In genomic region chr19:33301011-33301899, GRCh38 we compare ENCODE assay signal across 8 cellular contexts. TPM values are rescaled to one million over a fixed set of nuclear protein-coding genes. Genes with fewer than 3 reads are reported as not detected.
A peak's percentile ranks its signal among the peaks of the same experiment; 100 is the strongest.
DNase-seq lines count a peak whose midpoint lies in the region; ATAC-seq and TF ChIP-seq lines count a peak whose summit lies in the region.

No MANE protein-coding gene starts in this region.

- peaks cover 14% of the 10 kb centered on the region for H3K4me1 Mint-ChIP-seq in Calu3 (ENCODE audit: low read depth, unreplicated experiment)

- H3K9me3 Mint-ChIP-seq in Calu3 (ENCODE audit: low read depth, unreplicated experiment), result no peaks in the 10 kb centered on the region

- no peaks in the 10 kb centered on the region for H3K27me3 ChIP-seq in Peyer's patch
- H3K27me3 ChIP-seq in iPS DF 6.9 (ENCODE audit: control insufficient read depth, insufficient read depth, low read length), result peaks cover 23% of the 10 kb centered on the region
- H3K27me3 ChIP-seq in prostate gland (replicated peaks; ENCODE audit: insufficient read depth), result no peaks in the 10 kb centered on the region

- TF ChIP-seq POLR2A in Peyer's patch (IDR thresholded peaks at IDR 0.05) (no peak), prostate gland (IDR thresholded peaks at IDR 0.05) (peak; percentile 6)

- H3K36me3 ChIP-seq in Peyer's patch, result no peaks in the 10 kb centered on the region
- no peaks in the 10 kb centered on the region; the same call in 1 of the 2 replicates for H3K36me3 ChIP-seq in iPS DF 6.9 (ENCODE audit: control insufficient read depth, insufficient read depth, low read length)
- H3K36me3 ChIP-seq in prostate gland, result no peaks in the 10 kb centered on the region

- ATAC-seq in GM19397 (IDR thresholded peaks at IDR 0.05; ENCODE audit: unreplicated experiment) (no peak), HG03460 (IDR thresholded peaks at IDR 0.05; ENCODE audit: unreplicated experiment) (no peak), HG02852 (IDR thresholded peaks at IDR 0.05; ENCODE audit: unreplicated experiment) (no peak)

- H3K4me3 ChIP-seq in Peyer's patch, result peak overlapping the region; percentile 67 to 93 (median 70)
- peak overlapping the region; percentile 6; the same call in 1 of the 2 replicates for H3K4me3 ChIP-seq in iPS DF 6.9 (ENCODE audit: low read length)
- peak overlapping the region; percentile 74 to 81 for H3K4me3 ChIP-seq in prostate gland

- BruUV-seq in Calu3 (replicated peaks; lab: Mats Ljungman, UMichigan), result TSS peak; percentile 73

- H3K36me3 Mint-ChIP-seq in Calu3 (ENCODE audit: insufficient read depth, unreplicated experiment), result peaks cover 18% of the 10 kb centered on the region

- peaks cover 76% of the 10 kb centered on the region for H3K27me3 Mint-ChIP-seq in Calu3 (ENCODE audit: unreplicated experiment)

- TF ChIP-seq CTCF in Calu3 (IDR thresholded peaks at IDR 0.05; ENCODE audit: unreplicated experiment), result no peak
- no peak for TF ChIP-seq CTCF in Peyer's patch (IDR thresholded peaks at IDR 0.05)
- TF ChIP-seq CTCF in prostate gland (IDR thresholded peaks at IDR 0.05), result no peak

- H3K9me3 ChIP-seq in Peyer's patch, result no peaks in the 10 kb centered on the region
- H3K9me3 ChIP-seq in iPS DF 6.9 (ENCODE audit: control insufficient read depth, insufficient read depth, low read length), result no peaks in the 10 kb centered on the region
- H3K9me3 ChIP-seq in prostate gland, result no peaks in the 10 kb centered on the region

- intact Hi-C loops in Calu3 (cut with micrococcal nuclease; ENCODE audit: unreplicated experiment) (loop anchor here (5.0 kb wide), 2 partner anchors 64 to 71 kb away; partner anchors contain the start of gene CEBPG), prostate gland (cut with DNase I) (loop anchor here (5.0 kb wide), 3 partner anchors 59 to 86 kb away; partner anchors contain the start of gene CEBPG)

- H3K4me3 Mint-ChIP-seq in Calu3 (ENCODE audit: low read depth, unreplicated experiment), result peak overlapping the region; percentile 76

- H3K4me1 ChIP-seq in Peyer's patch, result peaks cover 0 to 24% (median 11%) of the 10 kb centered on the region in 4 donors
- H3K4me1 ChIP-seq in iPS DF 6.9 (ENCODE audit: control insufficient read depth, insufficient read depth, low read length), result peaks cover 4% of the 10 kb centered on the region
- peaks cover 20% of the 10 kb centered on the region for H3K4me1 ChIP-seq in prostate gland (replicated peaks)

- H3K27ac ChIP-seq in Peyer's patch (peak overlapping the region; percentile 58 to 92 (median 82)), iPS DF 6.9 (ENCODE audit: low read length) (no peak overlapping the region), prostate gland (peak overlapping the region; percentile 70 to 73)

- DNase-seq in Calu3 (no peak), Peyer's patch (peak in 2 of 3 donors; percentile 47 to 64), iPS DF 6.9 (ENCODE audit: low read depth, low spot score) (no peak), prostate gland (ENCODE audit: low spot score) (peak; percentile 27), NCI-H1436 treated with DMSO at 0.1 percent for 48 hours (lab: John Stamatoyannopoulos, UW) (no peak)

- no CpG with 5 or more reads among the region's 95 CpGs for WGBS in iPS DF 6.9 (ENCODE audit: insufficient coverage, insufficient read length)
- WGBS in prostate gland, result 1% methylated on average over 46 of the region's 95 CpGs

- H3K27ac Mint-ChIP-seq in Calu3 (ENCODE audit: unreplicated experiment), result no peak overlapping the region

- CTCF ChIA-PET in Calu3 (lab: Charles Lee), result interaction anchor here (0.6 kb wide), 1 partner anchor 827 kb away, joined by 3 read pairs; no protein-coding TSS in a partner anchor

RNA-seq across cellular contexts. Expression of gene CEBPA, which starts 1.1 kb away (rescaled TPM):
- total RNA-seq in Calu3 (2022), result 1.2 and 1.8 TPM in 2 replicates
- total RNA-seq in Peyer's patch, result 100 to 1,000 TPM in 1 of 4 donors, 10 to 100 TPM in 3; 36.3 to 160 (median 89.2) TPM
- total RNA-seq in prostate gland, result 10 to 100 TPM; 25.2 to 58.7 TPM

Comparison
In these comparisons a context has a peak if more than half of its experiments do, and no peak if none do; other contexts are left out.
1. DNase-seq: peak in Peyer's patch (2 of 3) and prostate gland (single experiment); none in Calu3 (single experiment), iPS DF 6.9 (single experiment) and NCI-H1436 treated with DMSO at 0.1 percent for 48 hours (single experiment).
2. H3K4me3 ChIP-seq: peak in every context shown above with its lines; median percentile 78 in prostate gland; 70 in Peyer's patch; 6 in iPS DF 6.9.